ENCODE assay signal across 1 cellular context in the genomic region with DNA sequence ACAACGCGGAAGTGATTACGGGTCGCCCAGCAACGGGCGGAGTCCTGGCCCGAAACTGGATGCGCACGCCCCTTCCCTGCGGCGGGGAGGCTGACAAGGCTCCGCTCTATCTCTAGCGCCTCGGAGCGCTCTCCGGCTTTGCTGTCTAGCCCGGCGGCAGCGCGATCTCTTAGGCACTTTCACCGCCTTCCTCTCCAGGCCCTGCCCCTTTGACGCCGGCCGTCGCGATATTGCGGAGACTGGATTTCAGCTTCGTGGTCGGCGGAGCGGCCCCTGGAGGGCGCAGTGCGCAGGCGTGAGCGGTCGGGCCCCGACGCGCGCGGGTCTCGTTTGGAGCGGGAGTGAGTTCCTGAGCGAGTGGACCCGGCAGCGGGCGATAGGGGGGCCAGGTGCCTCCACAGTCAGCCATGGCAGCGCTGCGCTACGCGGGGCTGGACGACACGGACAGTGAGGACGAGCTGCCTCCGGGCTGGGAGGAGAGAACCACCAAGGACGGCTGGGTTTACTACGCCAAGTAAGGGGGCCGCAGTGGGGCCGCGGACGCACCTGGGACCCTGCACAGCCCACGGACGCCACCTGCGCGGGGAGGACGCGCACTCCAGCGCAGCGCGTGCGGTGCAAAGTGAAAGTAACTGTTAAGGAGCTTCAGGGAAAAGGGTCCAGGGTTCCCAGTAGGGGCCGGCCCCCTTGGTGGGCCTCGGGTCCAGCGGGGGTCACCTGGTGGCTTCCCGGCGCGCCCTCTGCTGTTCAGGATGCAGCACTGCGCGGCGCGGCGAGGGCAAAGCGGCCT.
TF ChIP-seq lines count a peak whose summit lies in the region.

Gene WWOX, plus strand, starts transcription at position 283 of the 790 bp plus-strand sequence.

TF ChIP-seq in K562, 482 proteins besides CTCF, POLR2A, EP300 and RAD21 (continued from another document and continues in another):
- TF ChIP-seq ZNF507 (tag; conservative IDR thresholded peaks at IDR 0.05) (no peak), NBN (IDR thresholded peaks at IDR 0.05; ENCODE audit: low read depth) (0 out of 2 replicates have a peak, but pooled peaks have one; percentile 73), ZNF165 (CRISPR knock-in tag; IDR thresholded peaks at IDR 0.05; ENCODE audit: borderline replicate concordance) (no peak), NFATC3 (IDR thresholded peaks at IDR 0.05) (no peak), MGA (IDR thresholded peaks at IDR 0.05) (no peak; the same call in 1 of the 2 replicates), PTRF (tag; IDR thresholded peaks at IDR 0.05) (no peak), BRCA1 (IDR thresholded peaks at IDR 0.05) (no peak), BRCA1 (CRISPR knock-in tag; IDR thresholded peaks at IDR 0.05) (no peak), ZBTB1 (CRISPR knock-in tag; IDR thresholded peaks at IDR 0.05; ENCODE audit: borderline replicate concordance, low read depth) (no peak), CEBPZ (IDR thresholded peaks at IDR 0.05; ENCODE audit: borderline replicate concordance, low read depth, low read length) (no peak), SMARCA5 (IDR thresholded peaks at IDR 0.05) (0 out of 2 replicates have a peak, but pooled peaks have one; percentile 49), FOXK2 (conservative IDR thresholded peaks at IDR 0.05 in 1 of 2, IDR thresholded peaks at IDR 0.05 in 1 of 2; ENCODE audit: low read depth in 2 of 2) (peak in 1 of 2 experiments; percentile 9; a peak in 1 of 4 replicates), MCM3 (IDR thresholded peaks at IDR 0.05) (no peak), CREBBP (IDR thresholded peaks at IDR 0.05; ENCODE audit: low read depth, low read length) (no peak), DACH1 (IDR thresholded peaks at IDR 0.05; ENCODE audit: partially characterized antibody) (no peak)
- TF ChIP-seq, protein P1, sequence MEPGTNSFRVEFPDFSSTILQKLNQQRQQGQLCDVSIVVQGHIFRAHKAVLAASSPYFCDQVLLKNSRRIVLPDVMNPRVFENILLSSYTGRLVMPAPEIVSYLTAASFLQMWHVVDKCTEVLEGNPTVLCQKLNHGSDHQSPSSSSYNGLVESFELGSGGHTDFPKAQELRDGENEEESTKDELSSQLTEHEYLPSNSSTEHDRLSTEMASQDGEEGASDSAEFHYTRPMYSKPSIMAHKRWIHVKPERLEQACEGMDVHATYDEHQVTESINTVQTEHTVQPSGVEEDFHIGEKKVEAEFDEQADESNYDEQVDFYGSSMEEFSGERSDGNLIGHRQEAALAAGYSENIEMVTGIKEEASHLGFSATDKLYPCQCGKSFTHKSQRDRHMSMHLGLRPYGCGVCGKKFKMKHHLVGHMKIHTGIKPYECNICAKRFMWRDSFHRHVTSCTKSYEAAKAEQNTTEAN (CRISPR knock-in tag; IDR thresholded peaks at IDR 0.05) = no peak
- TF ChIP-seq, protein P2, sequence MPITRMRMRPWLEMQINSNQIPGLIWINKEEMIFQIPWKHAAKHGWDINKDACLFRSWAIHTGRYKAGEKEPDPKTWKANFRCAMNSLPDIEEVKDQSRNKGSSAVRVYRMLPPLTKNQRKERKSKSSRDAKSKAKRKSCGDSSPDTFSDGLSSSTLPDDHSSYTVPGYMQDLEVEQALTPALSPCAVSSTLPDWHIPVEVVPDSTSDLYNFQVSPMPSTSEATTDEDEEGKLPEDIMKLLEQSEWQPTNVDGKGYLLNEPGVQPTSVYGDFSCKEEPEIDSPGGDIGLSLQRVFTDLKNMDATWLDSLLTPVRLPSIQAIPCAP (CRISPR knock-in tag; IDR thresholded peaks at IDR 0.05; ENCODE audit: borderline replicate concordance) = no peak
- TF ChIP-seq, protein P3, sequence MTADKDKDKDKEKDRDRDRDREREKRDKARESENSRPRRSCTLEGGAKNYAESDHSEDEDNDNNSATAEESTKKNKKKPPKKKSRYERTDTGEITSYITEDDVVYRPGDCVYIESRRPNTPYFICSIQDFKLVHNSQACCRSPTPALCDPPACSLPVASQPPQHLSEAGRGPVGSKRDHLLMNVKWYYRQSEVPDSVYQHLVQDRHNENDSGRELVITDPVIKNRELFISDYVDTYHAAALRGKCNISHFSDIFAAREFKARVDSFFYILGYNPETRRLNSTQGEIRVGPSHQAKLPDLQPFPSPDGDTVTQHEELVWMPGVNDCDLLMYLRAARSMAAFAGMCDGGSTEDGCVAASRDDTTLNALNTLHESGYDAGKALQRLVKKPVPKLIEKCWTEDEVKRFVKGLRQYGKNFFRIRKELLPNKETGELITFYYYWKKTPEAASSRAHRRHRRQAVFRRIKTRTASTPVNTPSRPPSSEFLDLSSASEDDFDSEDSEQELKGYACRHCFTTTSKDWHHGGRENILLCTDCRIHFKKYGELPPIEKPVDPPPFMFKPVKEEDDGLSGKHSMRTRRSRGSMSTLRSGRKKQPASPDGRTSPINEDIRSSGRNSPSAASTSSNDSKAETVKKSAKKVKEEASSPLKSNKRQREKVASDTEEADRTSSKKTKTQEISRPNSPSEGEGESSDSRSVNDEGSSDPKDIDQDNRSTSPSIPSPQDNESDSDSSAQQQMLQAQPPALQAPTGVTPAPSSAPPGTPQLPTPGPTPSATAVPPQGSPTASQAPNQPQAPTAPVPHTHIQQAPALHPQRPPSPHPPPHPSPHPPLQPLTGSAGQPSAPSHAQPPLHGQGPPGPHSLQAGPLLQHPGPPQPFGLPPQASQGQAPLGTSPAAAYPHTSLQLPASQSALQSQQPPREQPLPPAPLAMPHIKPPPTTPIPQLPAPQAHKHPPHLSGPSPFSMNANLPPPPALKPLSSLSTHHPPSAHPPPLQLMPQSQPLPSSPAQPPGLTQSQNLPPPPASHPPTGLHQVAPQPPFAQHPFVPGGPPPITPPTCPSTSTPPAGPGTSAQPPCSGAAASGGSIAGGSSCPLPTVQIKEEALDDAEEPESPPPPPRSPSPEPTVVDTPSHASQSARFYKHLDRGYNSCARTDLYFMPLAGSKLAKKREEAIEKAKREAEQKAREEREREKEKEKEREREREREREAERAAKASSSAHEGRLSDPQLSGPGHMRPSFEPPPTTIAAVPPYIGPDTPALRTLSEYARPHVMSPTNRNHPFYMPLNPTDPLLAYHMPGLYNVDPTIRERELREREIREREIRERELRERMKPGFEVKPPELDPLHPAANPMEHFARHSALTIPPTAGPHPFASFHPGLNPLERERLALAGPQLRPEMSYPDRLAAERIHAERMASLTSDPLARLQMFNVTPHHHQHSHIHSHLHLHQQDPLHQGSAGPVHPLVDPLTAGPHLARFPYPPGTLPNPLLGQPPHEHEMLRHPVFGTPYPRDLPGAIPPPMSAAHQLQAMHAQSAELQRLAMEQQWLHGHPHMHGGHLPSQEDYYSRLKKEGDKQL (CRISPR knock-in tag; IDR thresholded peaks at IDR 0.05; ENCODE audit: borderline replicate concordance) = no peak
- TF ChIP-seq, protein P4, sequence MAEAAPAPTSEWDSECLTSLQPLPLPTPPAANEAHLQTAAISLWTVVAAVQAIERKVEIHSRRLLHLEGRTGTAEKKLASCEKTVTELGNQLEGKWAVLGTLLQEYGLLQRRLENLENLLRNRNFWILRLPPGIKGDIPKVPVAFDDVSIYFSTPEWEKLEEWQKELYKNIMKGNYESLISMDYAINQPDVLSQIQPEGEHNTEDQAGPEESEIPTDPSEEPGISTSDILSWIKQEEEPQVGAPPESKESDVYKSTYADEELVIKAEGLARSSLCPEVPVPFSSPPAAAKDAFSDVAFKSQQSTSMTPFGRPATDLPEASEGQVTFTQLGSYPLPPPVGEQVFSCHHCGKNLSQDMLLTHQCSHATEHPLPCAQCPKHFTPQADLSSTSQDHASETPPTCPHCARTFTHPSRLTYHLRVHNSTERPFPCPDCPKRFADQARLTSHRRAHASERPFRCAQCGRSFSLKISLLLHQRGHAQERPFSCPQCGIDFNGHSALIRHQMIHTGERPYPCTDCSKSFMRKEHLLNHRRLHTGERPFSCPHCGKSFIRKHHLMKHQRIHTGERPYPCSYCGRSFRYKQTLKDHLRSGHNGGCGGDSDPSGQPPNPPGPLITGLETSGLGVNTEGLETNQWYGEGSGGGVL (CRISPR knock-in tag; IDR thresholded peaks at IDR 0.05) = no peak
- TF ChIP-seq, protein P5, sequence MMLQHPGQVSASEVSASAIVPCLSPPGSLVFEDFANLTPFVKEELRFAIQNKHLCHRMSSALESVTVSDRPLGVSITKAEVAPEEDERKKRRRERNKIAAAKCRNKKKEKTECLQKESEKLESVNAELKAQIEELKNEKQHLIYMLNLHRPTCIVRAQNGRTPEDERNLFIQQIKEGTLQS (IDR thresholded peaks at IDR 0.05) = no peak
- TF ChIP-seq, protein P5 (CRISPR knock-in tag; conservative IDR thresholded peaks at IDR 0.05) = no peak
